ENCODE assay signal across 1 cellular context in the genomic region with DNA sequence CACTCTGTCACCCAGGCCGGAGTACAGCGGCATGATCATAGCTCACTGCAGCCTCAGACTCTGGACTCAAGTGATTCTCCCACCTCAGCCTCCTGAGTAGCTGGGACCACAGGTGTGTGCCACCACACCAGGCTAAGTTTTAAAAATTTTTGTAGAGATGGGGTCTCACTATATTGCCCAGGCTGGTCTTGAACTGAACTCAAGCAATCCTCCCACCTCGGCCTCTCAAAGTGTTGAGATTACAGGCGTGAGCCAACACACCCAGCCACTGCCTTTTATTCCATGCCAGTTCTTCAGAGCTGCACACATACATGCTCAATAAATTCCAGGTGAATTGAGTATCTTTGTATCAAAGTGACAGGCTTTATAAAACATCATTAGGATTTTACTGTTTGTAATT.
TF ChIP-seq lines count a peak whose summit lies in the region.

No MANE protein-coding gene starts in this region.

TF ChIP-seq in K562, 482 proteins besides CTCF, POLR2A, EP300 and RAD21:
- TF ChIP-seq SRSF3 (IDR thresholded peaks at IDR 0.05; ENCODE audit: insufficient read depth, low read length): no peak
- peak in 1 of 2 experiments; percentile 29; a peak in 1 of 4 replicates for TF ChIP-seq KDM1A (IDR thresholded peaks at IDR 0.05)
- peak; percentile 23 for TF ChIP-seq RBM25 (IDR thresholded peaks at IDR 0.05; ENCODE audit: low read depth, low read length, severe bottlenecking)
- peak; percentile 74 for TF ChIP-seq ZNF121 (CRISPR knock-in tag; conservative IDR thresholded peaks at IDR 0.05)
